Comparison of ENCODE assay signal across 21 cellular contexts in genomic region chr13:23988546-23989122, GRCh38.
"Had no signal": no experiment of that assay in that cellular context is flagged by ENCODE, and none has a peak within 500 bp of the region (broad histone marks: within the 10 kb centered on the region; RNA-seq: fewer than 3 reads in every experiment).

No MANE protein-coding gene starts in this region.

- H3K27ac Mint-ChIP-seq: activated naive CD4-positive, alpha-beta T cell treated with anti-CD3 and anti-CD28 coated beads for 36 hours; effector memory CD8-positive, alpha-beta T cell; T-helper 1 cell treated with Interleukin-12 subunit alpha and Interleukin-12 subunit beta and Interleukin-4 antibody, amounts not matched to agents 30 μg/mL and 1 μg/mL, for 36 hours had no signal

- DNase-seq: activated CD4-positive, alpha-beta T cell treated with anti-CD3 and anti-CD28 coated beads, Interleukin-2, amount 50 U/mL, for 1 hour; activated CD8-positive, alpha-beta memory T cell treated with anti-CD3 and anti-CD28 coated beads, Interleukin-2, amount 50 U/mL, for 4 hours; activated naive CD4-positive, alpha-beta T cell treated with anti-CD3 and anti-CD28 coated beads for 36 hours; activated T-cell treated with anti-CD3 and anti-CD28 coated beads, Interleukin-2, amount 50 U/mL, for 4 hours; anterior cingulate cortex; cerebellar nuclear complex; dermis blood vessel endothelial cell; effector memory CD8-positive, alpha-beta T cell; foreskin keratinocyte; glutamatergic neuron; hypothalamus; islet precursor cell; midbrain; ovary; stimulated activated CD4-positive, alpha-beta T cell treated with anti-CD3 and anti-CD28 coated beads, Interleukin-4, amount 100 ng/mL, for 1 hour; stomach had no signal

- H3K9me3 Mint-ChIP-seq: activated naive CD4-positive, alpha-beta T cell treated with anti-CD3 and anti-CD28 coated beads for 36 hours; activated T-cell treated with anti-CD3 and anti-CD28 coated beads, Interleukin-2, amount 50 U/mL, for 4 hours; effector memory CD8-positive, alpha-beta T cell; T-helper 1 cell treated with Interleukin-12 subunit alpha and Interleukin-12 subunit beta and Interleukin-4 antibody, amounts not matched to agents 30 μg/mL and 1 μg/mL, for 36 hours had no signal

- H3K36me3 ChIP-seq: ovary, stomach had no signal

- H3K4me3 Mint-ChIP-seq: activated naive CD4-positive, alpha-beta T cell treated with anti-CD3 and anti-CD28 coated beads for 36 hours; activated T-cell treated with anti-CD3 and anti-CD28 coated beads, Interleukin-2, amount 50 U/mL, for 4 hours; effector memory CD8-positive, alpha-beta T cell; T-helper 1 cell treated with Interleukin-12 subunit alpha and Interleukin-12 subunit beta and Interleukin-4 antibody, amounts not matched to agents 30 μg/mL and 1 μg/mL, for 36 hours had no signal

- H3K4me3 ChIP-seq: ovary, smooth muscle cell, stomach had no signal

- H3K9me3 ChIP-seq: ovary, stomach had no signal

- H3K27ac ChIP-seq: epithelial cell of prostate, foreskin keratinocyte, ovary, stomach had no signal

- H3K27me3 ChIP-seq: ovary, stomach had no signal

- ATAC-seq: activated CD4-positive, CD25-positive, alpha-beta regulatory T cell treated with anti-CD3 and anti-CD28 coated beads, Interleukin-2, amount 50 U/mL, for 24 hours; activated T-cell treated with anti-CD3 and anti-CD28 coated beads, Interleukin-2, amount 50 U/mL, for 4 hours; effector memory CD8-positive, alpha-beta T cell; foreskin keratinocyte; sciatic nerve had no signal
